23 cellular contexts compared by ENCODE assay signal in genomic region chr6:19855510-19855909, GRCh38. TPM values are rescaled to one million over a fixed set of nuclear protein-coding genes. Genes with fewer than 3 reads are reported as not detected.
"Had no signal": no experiment of that assay in that cellular context is flagged by ENCODE, and none has a peak within 500 bp of the region (broad histone marks: within the 10 kb centered on the region; RNA-seq: fewer than 3 reads in every experiment).

No MANE protein-coding gene starts in this region.

- H3K27ac ChIP-seq: HL-60, RWPE1 had no signal

- FAIRE-seq: HTR-8/SVneo had no signal

- DNase-seq: KBM-7, MV-4-11, NCI-H1048, NCI-H1105, NCI-H1417, NCI-H1436 treated with DMSO at 0.1 percent for 48 hours, NCI-H1694, NCI-H187 treated with DMSO at 0.1 percent for 48 hours, NCI-H2029 treated with DMSO at 0.1 percent for 48 hours, NCI-H2107, NCI-H2227 treated with DMSO at 0.1 percent for 48 hours, NCI-H524, NCI-H526 treated with DMSO at 0.1 percent for 48 hours, NCI-H748 treated with DMSO at 0.1 percent for 48 hours, PC-3, SHP77 had no signal

- ATAC-seq: Panc1, PC-3, SK-N-SH treated with all-trans-retinoic acid at 6 μM for 48 hours had no signal

RNA-seq across cellular contexts. Expression of gene ID4, which starts 18.3 kb away (rescaled TPM):
- total RNA-seq: LHCN-M2, MCF 10A had no signal
